1 cellular context compared by ENCODE assay signal in the genomic region with DNA sequence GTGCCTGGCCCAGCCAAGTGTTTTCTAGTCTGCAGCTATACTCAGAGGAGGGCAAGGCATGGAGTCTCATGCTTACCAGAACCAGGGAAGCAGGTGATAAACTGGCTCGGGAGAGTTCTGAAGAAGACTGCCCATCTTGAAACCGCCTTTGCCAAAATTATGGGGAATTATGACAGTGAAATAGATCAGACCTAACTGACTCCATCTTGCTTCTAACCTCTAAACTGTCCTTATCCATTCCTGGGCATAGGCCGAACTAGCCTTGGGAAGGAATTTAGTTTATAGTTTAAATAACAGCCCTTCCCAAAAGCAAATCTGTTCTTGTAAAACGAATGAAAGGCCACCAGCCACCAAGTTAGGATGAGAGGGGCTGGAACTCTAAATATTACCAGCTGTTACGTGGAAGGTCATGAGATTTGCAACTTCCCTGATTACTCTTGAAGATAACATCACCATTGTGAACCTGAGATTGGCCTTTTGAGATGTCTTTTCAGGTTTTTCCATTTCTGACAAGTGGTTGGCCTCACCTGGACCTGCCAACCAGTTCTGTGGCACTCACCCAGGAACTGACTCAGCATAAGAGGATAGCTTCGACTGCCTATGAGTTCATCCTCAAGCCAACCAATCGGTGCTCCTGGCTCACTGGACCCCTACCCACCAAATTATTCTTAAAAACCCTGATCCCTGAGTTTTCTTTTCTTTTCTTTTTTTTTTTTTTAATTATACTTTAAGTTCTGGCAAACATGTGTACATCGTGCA.
A peak's percentile ranks its signal among the peaks of the same experiment; 100 is the strongest.
TF ChIP-seq lines count a peak whose summit lies in the region.

No MANE protein-coding gene starts in this region.

TF ChIP-seq in HepG2, 621 proteins besides CTCF, POLR2A, EP300 and RAD21:
- TF ChIP-seq ZNF264 (CRISPR knock-in tag; IDR thresholded peaks at IDR 0.05) (no peak), MAFK (conservative IDR thresholded peaks at IDR 0.05 in 1 of 2, IDR thresholded peaks at IDR 0.05 in 1 of 2; ENCODE audit: low read length in 2 of 2) (peak; percentile 22 to 49; a peak in 2 of 4 replicates), MAFF (IDR thresholded peaks at IDR 0.05; ENCODE audit: low read depth, low read length) (peak; percentile 26; the same call in 1 of the 2 replicates)
